Comparison of ENCODE assay signal across 9 cellular contexts in the genomic region with DNA sequence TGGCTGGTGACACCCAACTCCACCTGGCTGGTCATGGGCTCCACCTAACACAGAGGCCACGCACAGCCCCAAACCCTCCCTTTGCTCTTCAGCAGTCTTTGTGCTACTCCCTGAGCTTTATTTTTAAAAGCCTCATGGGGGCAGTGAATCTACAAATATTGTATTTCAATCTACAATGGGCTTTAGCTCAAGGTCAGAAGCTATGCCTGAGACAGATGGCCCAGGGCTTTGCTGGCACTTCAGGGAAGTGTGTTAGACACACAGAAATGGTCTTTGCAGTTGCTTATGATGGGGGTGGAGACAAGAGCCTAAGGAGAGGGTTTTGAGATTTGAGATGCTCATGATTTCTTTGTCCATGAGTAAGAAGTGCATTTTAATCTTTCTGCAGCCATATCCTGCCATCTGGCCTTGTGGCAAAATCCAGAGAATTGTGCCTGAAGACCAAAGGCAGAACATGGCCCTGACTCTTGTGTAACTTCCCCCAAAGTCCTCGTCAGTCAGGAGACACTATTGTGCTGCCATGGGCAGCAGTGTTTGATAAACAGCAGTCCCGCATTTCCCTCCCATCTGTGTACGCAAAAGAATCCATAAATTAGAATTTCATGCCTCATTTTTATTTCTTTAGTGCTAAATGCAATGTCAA.
DNase-seq lines count a peak whose midpoint lies in the region; ATAC-seq and TF ChIP-seq lines count a peak whose summit lies in the region.
"Had no signal": no experiment of that assay in that cellular context is flagged by ENCODE, and none has a peak within 500 bp of the region (broad histone marks: within the 10 kb centered on the region; RNA-seq: fewer than 3 reads in every experiment).

No MANE protein-coding gene starts in this region.

- no peaks in the 10 kb centered on the region for H3K9me3 Mint-ChIP-seq in endothelial cell (ENCODE audit: unreplicated experiment)
- H3K9me3 Mint-ChIP-seq in activated naive CD4-positive, alpha-beta T cell treated with anti-CD3 and anti-CD28 coated beads, Interleukin-2, amount 10 ng/mL, durations not matched to agents 7 days and 5 days, result no peaks in the 10 kb centered on the region
- H3K9me3 Mint-ChIP-seq: activated B cell treated with CpG ODN at 0.5 μM for 24 hours had no signal

- peak overlapping the region in 3 of 59 donors; percentile 2 to 52 (median 25) for H3K27ac ChIP-seq in dorsolateral prefrontal cortex
- H3K27ac ChIP-seq in aorta (ENCODE audit: low read depth in 1 of 2, low read length in 2 of 2), result no peak overlapping the region

- no peaks in the 10 kb centered on the region for H3K9me3 ChIP-seq in aorta (ENCODE audit: control insufficient read depth, low read length)

- H3K27me3 Mint-ChIP-seq in endothelial cell (ENCODE audit: unreplicated experiment), result peaks cover 4% of the 10 kb centered on the region
- H3K27me3 Mint-ChIP-seq in activated naive CD4-positive, alpha-beta T cell treated with anti-CD3 and anti-CD28 coated beads, Interleukin-2, amount 10 ng/mL, durations not matched to agents 7 days and 5 days, result peaks cover 17% of the 10 kb centered on the region

- H3K36me3 ChIP-seq in aorta (ENCODE audit: control insufficient read depth in 1 of 2, insufficient read depth in 2 of 2, low read length in 1 of 2), result no peaks in the 10 kb centered on the region

- CTCF ChIA-PET in activated naive CD4-positive, alpha-beta T cell treated with anti-CD3 and anti-CD28 coated beads, Interleukin-2, amount 10 ng/mL, durations not matched to agents 7 days and 5 days (lab: Charles Lee), result no interaction called here

- in situ Hi-C loops in GM13977 (cut with MboI; ENCODE audit: low pct_unique_long_range_greater_than_20kb, low sequenced_read_pairs, unreplicated experiment), result no loop called here

- peaks cover 3 to 4% of the 10 kb centered on the region in 2 donors for H3K4me1 ChIP-seq in aorta (ENCODE audit: control insufficient read depth in 1 of 2, insufficient read depth in 2 of 2, low read length in 2 of 2)

- DNase-seq in GM13977 (ENCODE audit: low spot score), result peak; percentile 33
- peak; percentile 96 for DNase-seq in NCI-H82 (lab: John Stamatoyannopoulos, UW)
- DNase-seq in dorsolateral prefrontal cortex, result no peak
- DNase-seq in pons (ENCODE audit: low spot score), result peak; percentile 71
- DNase-seq in endothelial cell (ENCODE audit: low spot score), result no peak
- no peak for DNase-seq in NK-92 (lab: John Stamatoyannopoulos, UW; ENCODE audit: unreplicated experiment)
- no peak for DNase-seq in aorta
- DNase-seq in activated naive CD4-positive, alpha-beta T cell treated with anti-CD3 and anti-CD28 coated beads, Interleukin-2, amount 10 ng/mL, durations not matched to agents 7 days and 5 days, result no peak
- DNase-seq: activated B cell treated with CpG ODN at 0.5 μM for 24 hours had no signal

- no peak overlapping the region for H3K27ac Mint-ChIP-seq in endothelial cell (ENCODE audit: unreplicated experiment)
- no peak overlapping the region for H3K27ac Mint-ChIP-seq in activated naive CD4-positive, alpha-beta T cell treated with anti-CD3 and anti-CD28 coated beads, Interleukin-2, amount 10 ng/mL, durations not matched to agents 7 days and 5 days
- H3K27ac Mint-ChIP-seq: activated B cell treated with CpG ODN at 0.5 μM for 24 hours had no signal

- intact Hi-C loops in dorsolateral prefrontal cortex (cut with DNase I), result loop anchor here (5.0 to 10.0 kb wide), 2 partner anchors 508 to 511 kb away; no protein-coding TSS in a partner anchor
- intact Hi-C loops in aorta (cut with DNase I), result loop anchor here (5.0 to 10.0 kb wide), 2 partner anchors 446 to 508 kb away; partner anchors contain the start of gene APCDD1 (in 1 of the 2)

- H3K4me3 Mint-ChIP-seq in endothelial cell (ENCODE audit: unreplicated experiment), result no peak overlapping the region
- H3K4me3 Mint-ChIP-seq in activated naive CD4-positive, alpha-beta T cell treated with anti-CD3 and anti-CD28 coated beads, Interleukin-2, amount 10 ng/mL, durations not matched to agents 7 days and 5 days, result no peak overlapping the region
- H3K4me3 Mint-ChIP-seq: activated B cell treated with CpG ODN at 0.5 μM for 24 hours had no signal

- H3K4me3 ChIP-seq in dorsolateral prefrontal cortex (no peak overlapping the region), aorta (ENCODE audit: low read length in 2 of 2) (no peak overlapping the region)

- peak; percentile 20 for TF ChIP-seq CTCF in GM13977 (IDR thresholded peaks at IDR 0.05; ENCODE audit: extremely low read depth, insufficient read depth, missing control alignments)
- TF ChIP-seq CTCF in dorsolateral prefrontal cortex (IDR thresholded peaks at IDR 0.05 in 54 of 56, conservative IDR thresholded peaks at IDR 0.05 in 2 of 56; ENCODE audit: low read depth in 1 of 56, partially characterized antibody in 56 of 56), result peak in 51 of 56 donors; percentile 15 to 68 (median 43)
- TF ChIP-seq CTCF in endothelial cell (IDR thresholded peaks at IDR 0.05; ENCODE audit: unreplicated experiment), result no peak

- 55 to 61% methylated on average over 4 of the region's 4 CpGs for WGBS in aorta, 2 donors

- H3K4me1 Mint-ChIP-seq in endothelial cell (ENCODE audit: unreplicated experiment), result no peaks in the 10 kb centered on the region
- no peaks in the 10 kb centered on the region for H3K4me1 Mint-ChIP-seq in activated naive CD4-positive, alpha-beta T cell treated with anti-CD3 and anti-CD28 coated beads, Interleukin-2, amount 10 ng/mL, durations not matched to agents 7 days and 5 days

- no peaks in the 10 kb centered on the region for H3K27me3 ChIP-seq in dorsolateral prefrontal cortex
- H3K27me3 ChIP-seq in aorta (ENCODE audit: control insufficient read depth in 1 of 2, insufficient read depth in 2 of 2, low read length in 1 of 2), result no peaks in the 10 kb centered on the region

- H3K36me3 Mint-ChIP-seq in endothelial cell (ENCODE audit: low read depth, unreplicated experiment), result no peaks in the 10 kb centered on the region
- no peaks in the 10 kb centered on the region for H3K36me3 Mint-ChIP-seq in activated naive CD4-positive, alpha-beta T cell treated with anti-CD3 and anti-CD28 coated beads, Interleukin-2, amount 10 ng/mL, durations not matched to agents 7 days and 5 days

- no peak for ATAC-seq in aorta (ENCODE audit: low FRiP score)

Comparison
In these comparisons a context has a peak if more than half of its experiments do, and no peak if none do; other contexts are left out.
1. DNase-seq: peak in GM13977 (single experiment), NCI-H82 (single experiment) and pons (single experiment); none in dorsolateral prefrontal cortex (0 of 10), endothelial cell (single experiment), NK-92 (single experiment), aorta (0 of 2) and activated naive CD4-positive, alpha-beta T cell treated with anti-CD3 and anti-CD28 coated beads, Interleukin-2, amount 10 ng/mL, durations not matched to agents 7 days and 5 days (single experiment).